27 cellular contexts compared by ENCODE assay signal in the genomic region with DNA sequence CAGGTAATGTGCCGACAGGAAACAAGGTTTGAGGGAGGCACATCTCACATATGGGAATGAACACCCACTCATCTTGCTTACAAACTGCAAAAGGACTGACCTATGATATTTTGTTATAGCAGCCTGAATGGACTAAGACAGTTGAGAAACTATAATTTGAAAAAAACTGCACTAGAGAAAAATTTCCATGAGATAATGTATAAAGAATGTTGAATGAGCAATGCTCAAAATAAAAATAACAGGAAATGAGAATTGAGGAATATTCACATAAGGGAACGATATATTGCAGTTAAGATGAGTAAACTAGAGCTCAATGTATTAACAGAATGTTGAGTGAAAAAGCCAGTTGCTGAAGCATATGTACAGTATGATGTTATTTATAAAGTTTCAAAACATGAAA. TPM values are rescaled to one million over a fixed set of nuclear protein-coding genes. Genes with fewer than 3 reads are reported as not detected.
A peak's percentile ranks its signal among the peaks of the same experiment; 100 is the strongest.
DNase-seq lines count a peak whose midpoint lies in the region; FAIRE-seq and TF ChIP-seq lines count a peak whose summit lies in the region.
"Had no signal": no experiment of that assay in that cellular context is flagged by ENCODE, and none has a peak within 500 bp of the region (broad histone marks: within the 10 kb centered on the region; RNA-seq: fewer than 3 reads in every experiment).

No MANE protein-coding gene starts in this region.

- H3K4me3 ChIP-seq in SJSA1 (no peak overlapping the region), prostate gland (no peak overlapping the region)
- H3K4me3 ChIP-seq: thoracic aorta had no signal

- FAIRE-seq in GM19239 (lab: Jason Lieb, UNC) = peak; percentile 71

- no peaks in the 10 kb centered on the region for H3K36me3 ChIP-seq in SJSA1
- no peaks in the 10 kb centered on the region for H3K36me3 ChIP-seq in prostate gland
- H3K36me3 ChIP-seq: thoracic aorta had no signal

- no peak for TF ChIP-seq CTCF in osteocyte (IDR thresholded peaks at IDR 0.05)
- TF ChIP-seq CTCF in prostate gland (IDR thresholded peaks at IDR 0.05) = no peak

- H3K4me1 ChIP-seq in SJSA1 (replicated peaks) = peaks cover 4% of the 10 kb centered on the region
- H3K4me1 ChIP-seq in prostate gland (replicated peaks) = no peaks in the 10 kb centered on the region

- H3K4me1 Mint-ChIP-seq in osteocyte (ENCODE audit: unreplicated experiment) = peaks cover 18% of the 10 kb centered on the region
- H3K4me1 Mint-ChIP-seq: activated CD4-positive, alpha-beta T cell treated with anti-CD3 and anti-CD28 coated beads, Interleukin-2, amount 10 ng/mL, durations not matched to agents 7 days and 5 days; activated naive CD8-positive, alpha-beta T cell treated with anti-CD3 and anti-CD28 coated beads for 36 hours; IgD-negative memory B cell; T-helper 17 cell had no signal

- intact Hi-C loops in prostate gland (cut with DNase I) = no loop called here

- H3K9me3 ChIP-seq in SJSA1 (replicated peaks) = no peaks in the 10 kb centered on the region; the same call in 1 of the 2 replicates
- H3K9me3 ChIP-seq in prostate gland = no peaks in the 10 kb centered on the region
- H3K9me3 ChIP-seq: thoracic aorta had no signal

- 87% methylated on average over 2 of the region's 2 CpGs for WGBS in prostate gland

- DNase-seq in GM19239 (ENCODE audit: insufficient read length, low spot score) = no peak
- DNase-seq in SJSA1 (ENCODE audit: low read depth in 1 of 2, low spot score in 2 of 2) = no peak
- peak; percentile 23 for DNase-seq in fibroblast of gingiva (ENCODE audit: low read depth)
- no peak for DNase-seq in osteocyte (ENCODE audit: extremely low spot score, unreplicated experiment)
- no peak for DNase-seq in NK-92 treated with Interleukin-12 subunit alpha and Interleukin-12 subunit beta, amount 100 ng/mL, for 24 hours (lab: John Stamatoyannopoulos, UW)
- DNase-seq in prostate gland (ENCODE audit: low spot score) = no peak
- DNase-seq in cerebellar nuclear complex (lab: John Stamatoyannopoulos, UW) = no peak
- DNase-seq: activated CD4-positive, alpha-beta T cell treated with anti-CD3 and anti-CD28 coated beads, Interleukin-2, amount 10 ng/mL, durations not matched to agents 7 days and 5 days; activated CD8-positive, alpha-beta memory T cell treated with anti-CD3 and anti-CD28 coated beads, Interleukin-2, amount 50 U/mL, for 4 hours; activated naive CD8-positive, alpha-beta T cell treated with anti-CD3 and anti-CD28 coated beads for 36 hours; CD8-positive, alpha-beta memory T cell; DMS79; left cardiac atrium; midbrain; MV-4-11; NCI-H187 treated with DMSO at 0.1 percent for 48 hours; NCI-H2227 treated with DMSO at 0.1 percent for 48 hours; posterior cingulate gyrus; stimulated activated CD4-positive, alpha-beta T cell treated with anti-CD3 and anti-CD28 coated beads, Interleukin-1b, Interleukin-23, amount 100 ng/mL, for 48 hours; T-helper 17 cell had no signal

- H3K36me3 Mint-ChIP-seq in osteocyte (ENCODE audit: unreplicated experiment) = no peaks in the 10 kb centered on the region
- H3K36me3 Mint-ChIP-seq: brain; CD8-positive, alpha-beta memory T cell; IgD-negative memory B cell; stimulated activated memory B cell treated with anti-CD40 and anti-IgM and Interleukin-4, amounts not matched to agents 10 μg/mL and 1 μg/mL and 100 μg/mL, for 72 hours had no signal

- no peaks in the 10 kb centered on the region for H3K27me3 Mint-ChIP-seq in osteocyte (ENCODE audit: unreplicated experiment)
- H3K27me3 Mint-ChIP-seq: activated CD4-positive, alpha-beta T cell treated with anti-CD3 and anti-CD28 coated beads, Interleukin-2, amount 10 ng/mL, durations not matched to agents 7 days and 5 days had no signal

- H3K27ac ChIP-seq in SJSA1 = peak overlapping the region; percentile 28; the same call in 1 of the 2 replicates
- no peak overlapping the region for H3K27ac ChIP-seq in prostate gland
- H3K27ac ChIP-seq: HL-60, thoracic aorta had no signal

- H3K27me3 ChIP-seq in SJSA1 (replicated peaks) (no peaks in the 10 kb centered on the region), prostate gland (replicated peaks; ENCODE audit: insufficient read depth) (no peaks in the 10 kb centered on the region)

- TF ChIP-seq POLR2A in prostate gland (IDR thresholded peaks at IDR 0.05) = no peak

- peak overlapping the region; percentile 59 for H3K27ac Mint-ChIP-seq in osteocyte (ENCODE audit: unreplicated experiment)
- H3K27ac Mint-ChIP-seq: activated CD4-positive, alpha-beta T cell treated with anti-CD3 and anti-CD28 coated beads, Interleukin-2, amount 10 ng/mL, durations not matched to agents 7 days and 5 days; activated naive CD8-positive, alpha-beta T cell treated with anti-CD3 and anti-CD28 coated beads for 36 hours; activated T-helper 2 cell treated with anti-CD3 and anti-CD28 coated beads, Interferon-gamma antibody, Interleukin-2, Interleukin-4, amounts not matched to agents 10 μg/mL and 5 μg/mL and 100 μg/mL, durations not matched to agents 14 hours and 24 hours and 36 hours; brain; CD8-positive, alpha-beta memory T cell; IgD-negative memory B cell; natural killer cell treated with Interleukin-12 subunit alpha and Interleukin-12 subunit beta and Interleukin-15 and Interleukin-18, amount 100 ng/mL, for 72 hours; stimulated activated memory B cell treated with anti-CD40 and anti-IgM and Interleukin-4, amounts not matched to agents 10 μg/mL and 1 μg/mL and 100 μg/mL, for 72 hours; T-helper 17 cell had no signal

- no peak overlapping the region for H3K4me3 Mint-ChIP-seq in osteocyte (ENCODE audit: unreplicated experiment)
- H3K4me3 Mint-ChIP-seq: activated CD4-positive, alpha-beta T cell treated with anti-CD3 and anti-CD28 coated beads, Interleukin-2, amount 10 ng/mL, durations not matched to agents 7 days and 5 days; activated naive CD8-positive, alpha-beta T cell treated with anti-CD3 and anti-CD28 coated beads for 36 hours; brain; CD8-positive, alpha-beta memory T cell; IgD-negative memory B cell; natural killer cell treated with Interleukin-12 subunit alpha and Interleukin-12 subunit beta and Interleukin-15 and Interleukin-18, amount 100 ng/mL, for 72 hours; stimulated activated memory B cell treated with anti-CD40 and anti-IgM and Interleukin-4, amounts not matched to agents 10 μg/mL and 1 μg/mL and 100 μg/mL, for 72 hours; T-helper 17 cell had no signal

- H3K9me3 Mint-ChIP-seq in osteocyte (ENCODE audit: unreplicated experiment) = peaks cover 10% of the 10 kb centered on the region
- H3K9me3 Mint-ChIP-seq: activated naive CD8-positive, alpha-beta T cell treated with anti-CD3 and anti-CD28 coated beads for 36 hours; activated T-helper 2 cell treated with anti-CD3 and anti-CD28 coated beads, Interferon-gamma antibody, Interleukin-2, Interleukin-4, amounts not matched to agents 10 μg/mL and 5 μg/mL and 100 μg/mL, durations not matched to agents 14 hours and 24 hours and 36 hours; CD8-positive, alpha-beta memory T cell; natural killer cell treated with Interleukin-12 subunit alpha and Interleukin-12 subunit beta and Interleukin-15 and Interleukin-18, amount 100 ng/mL, for 72 hours; stimulated activated memory B cell treated with anti-CD40 and anti-IgM and Interleukin-4, amounts not matched to agents 10 μg/mL and 1 μg/mL and 100 μg/mL, for 72 hours had no signal

RNA-seq across cellular contexts. Expression of gene TBC1D22B, which starts 6.4 kb away (rescaled TPM):
- 4.4 and 6.6 TPM in 2 replicates for total RNA-seq in SJSA1 (2014; rRNA removed; shearing (Covaris generic))
- total RNA-seq in osteocyte (13.5 and 13.8 TPM in 2 replicates), prostate gland (10 to 100 TPM; 10.7 to 27.0 TPM)

RNA-seq across cellular contexts. Expression of gene TMEM217, which starts 6.7 kb away (rescaled TPM):
- total RNA-seq in SJSA1 (2014; rRNA removed; shearing (Covaris generic)) = 0.31 and 0.74 TPM in 2 replicates
- total RNA-seq in osteocyte (3.5 and 5.0 TPM in 2 replicates), prostate gland (1 to 10 TPM in 1 of 2 donors, under 1 TPM in 1; 0.50 to 7.3 TPM)
